ENCODE assay signal across 1 cellular context in genomic region chr12:56332512-56333196, GRCh38.
TF ChIP-seq lines count a peak whose summit lies in the region.

No MANE protein-coding gene starts in this region.

TF ChIP-seq in GM23338, 12 proteins besides CTCF, POLR2A, EP300 and RAD21 (continued from another document):
- TF ChIP-seq POLR2AphosphoS5 (IDR thresholded peaks at IDR 0.05; ENCODE audit: low read depth) (no peak), EZH2phosphoT487 (IDR thresholded peaks at IDR 0.05; ENCODE audit: unreplicated experiment) (no peak), JUNB (IDR thresholded peaks at IDR 0.05; ENCODE audit: unreplicated experiment) (no peak), ZNF114 (CRISPR knock-in tag; IDR thresholded peaks at IDR 0.05) (no peak), CREB1 (CRISPR knock-in tag; IDR thresholded peaks at IDR 0.05; ENCODE audit: low read depth) (no peak)
